Comparison of ENCODE assay signal across 17 cellular contexts in the genomic region with DNA sequence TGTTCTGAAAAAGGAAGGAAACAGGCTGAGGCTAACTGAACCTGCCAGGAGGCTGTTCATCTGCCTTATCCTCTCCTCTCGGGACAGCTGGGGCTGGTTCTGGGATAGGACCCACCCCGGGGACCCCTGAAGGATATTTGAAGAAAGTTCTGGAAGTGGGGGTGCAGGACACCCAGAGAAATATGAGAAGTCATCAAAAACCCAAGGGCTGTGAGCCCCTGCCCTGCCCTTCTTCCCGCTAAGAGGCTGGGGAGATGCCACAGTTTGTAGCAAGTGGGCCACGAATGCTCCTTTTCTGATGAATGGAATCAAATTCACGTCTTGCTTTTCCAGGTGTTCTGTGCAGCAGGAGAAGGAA.
"Had no signal": no experiment of that assay in that cellular context is flagged by ENCODE, and none has a peak within 500 bp of the region (broad histone marks: within the 10 kb centered on the region; RNA-seq: fewer than 3 reads in every experiment).

No MANE protein-coding gene starts in this region.

- H3K9me3 ChIP-seq: heart left ventricle, mucosa of descending colon, stomach, thoracic aorta, transverse colon had no signal

- H3K36me3 ChIP-seq: transverse colon had no signal

- H3K4me1 Mint-ChIP-seq: natural killer cell had no signal

- H3K4me1 ChIP-seq: transverse colon had no signal

- DNase-seq: effector CD4-positive, alpha-beta T cell; heart left ventricle; hippocampal formation; mucosa of descending colon; natural killer cell; posterior cingulate gyrus; right cardiac atrium; stimulated activated CD4-positive, alpha-beta T cell treated with anti-CD3 and anti-CD28 coated beads, Interleukin-12 subunit alpha, Interleukin-12 subunit beta, amount 100 ng/mL, for 4 hours; stimulated activated naive CD4-positive, alpha-beta T cell; stomach; substantia nigra; transverse colon had no signal

- H3K27ac Mint-ChIP-seq: natural killer cell had no signal

- H3K4me3 Mint-ChIP-seq: natural killer cell, neural crest cell had no signal

- H3K9me3 Mint-ChIP-seq: natural killer cell, neural crest cell had no signal

- H3K27ac ChIP-seq: coronary artery, heart left ventricle, stomach, thoracic aorta, transverse colon had no signal

- H3K4me3 ChIP-seq: coronary artery, heart left ventricle, mucosa of descending colon, stomach, thoracic aorta, transverse colon had no signal

- H3K27me3 ChIP-seq: heart left ventricle, stomach, transverse colon had no signal

- H3K36me3 Mint-ChIP-seq: natural killer cell had no signal

- ATAC-seq: esophagus mucosa, left colon, mucosa of descending colon, natural killer cell, right cardiac atrium had no signal
